18 cellular contexts compared by ENCODE assay signal in genomic region chr11:126452718-126453117, GRCh38.
DNase-seq lines count a peak whose midpoint lies in the region; ATAC-seq, FAIRE-seq and TF ChIP-seq lines count a peak whose summit lies in the region.
"Had no signal": no experiment of that assay in that cellular context is flagged by ENCODE, and none has a peak within 500 bp of the region (broad histone marks: within the 10 kb centered on the region; RNA-seq: fewer than 3 reads in every experiment).

No MANE protein-coding gene starts in this region.

- 0 out of 2 replicates have a peak, but pooled peaks cover 4% of the 10 kb centered on the region for H3K9me2 ChIP-seq in GM23338 (ENCODE audit: insufficient read depth)

- H3K4me2 ChIP-seq in BLaER1 (peak overlapping the region; percentile 72), GM23338 (no peak overlapping the region), neural progenitor cell (peak overlapping the region; percentile 38)
- H3K4me2 ChIP-seq: A549 had no signal

- H4K20me1 ChIP-seq in BLaER1 (no peaks in the 10 kb centered on the region), GM23338 (replicated peaks; ENCODE audit: insufficient read depth) (no peaks in the 10 kb centered on the region), neural progenitor cell (ENCODE audit: low read depth) (no peaks in the 10 kb centered on the region)

- DNase-seq in GM23338 (ENCODE audit: low spot score): peak; percentile 22
- DNase-seq in endodermal cell: no peak
- DNase-seq in neural progenitor cell (ENCODE audit: low spot score): no peak
- no peak for DNase-seq in kidney glomerular epithelial cell (lab: John Stamatoyannopoulos, UW)
- no peak for DNase-seq in frontal cortex (ENCODE audit: low spot score in 2 of 2)
- no peak for DNase-seq in natural killer cell treated with Interleukin-12 subunit alpha and Interleukin-12 subunit beta and Interleukin-15 and Interleukin-18, amount 100 ng/mL, for 72 hours (ENCODE audit: low spot score)
- DNase-seq: NCI-H2029, NCI-H2171, NCI-H510A, NCI-H774, SHP77 treated with DMSO at 0.1 percent for 48 hours had no signal

- no peaks in the 10 kb centered on the region for H3K36me3 ChIP-seq in BLaER1
- H3K36me3 ChIP-seq in GM23338 (ENCODE audit: insufficient read depth): no peaks in the 10 kb centered on the region
- no peaks in the 10 kb centered on the region for H3K36me3 ChIP-seq in endodermal cell (ENCODE audit: control insufficient read depth, insufficient read depth, low read length)
- H3K36me3 ChIP-seq in neural progenitor cell: no peaks in the 10 kb centered on the region

- peak overlapping the region; percentile 71 for H3K27ac ChIP-seq in BLaER1
- H3K27ac ChIP-seq in GM23338 (ENCODE audit: low read depth): no peak overlapping the region
- H3K27ac ChIP-seq in endodermal cell (ENCODE audit: low read depth, low read length): peak overlapping the region; percentile 32
- peak overlapping the region; percentile 29 for H3K27ac ChIP-seq in neural progenitor cell
- H3K27ac ChIP-seq: A549, C4-2B had no signal

- H3K9ac ChIP-seq in BLaER1 (peak overlapping the region; percentile 28; the same call in 1 of the 2 replicates), endodermal cell (ENCODE audit: extremely low read depth, low read length, poor library complexity, severe bottlenecking) (no peak overlapping the region), neural progenitor cell (no peak overlapping the region)

- H3K9me3 Mint-ChIP-seq in GM23338: peaks cover 25% of the 10 kb centered on the region
- H3K9me3 Mint-ChIP-seq in endodermal cell: peaks cover 13% of the 10 kb centered on the region
- H3K9me3 Mint-ChIP-seq in neural progenitor cell: peaks cover 2% of the 10 kb centered on the region
- H3K9me3 Mint-ChIP-seq in natural killer cell treated with Interleukin-12 subunit alpha and Interleukin-12 subunit beta and Interleukin-15 and Interleukin-18, amount 100 ng/mL, for 72 hours: peaks cover 14% of the 10 kb centered on the region

- H3F3A ChIP-seq in GM23338 (replicated peaks; ENCODE audit: low read depth): peaks cover 19% of the 10 kb centered on the region
- H3F3A ChIP-seq in neural progenitor cell (ENCODE audit: low read depth): peaks cover 30% of the 10 kb centered on the region

- no peak overlapping the region for H3K4me3 Mint-ChIP-seq in GM23338
- H3K4me3 Mint-ChIP-seq in endodermal cell: no peak overlapping the region
- H3K4me3 Mint-ChIP-seq in neural progenitor cell: no peak overlapping the region
- no peak overlapping the region for H3K4me3 Mint-ChIP-seq in natural killer cell treated with Interleukin-12 subunit alpha and Interleukin-12 subunit beta and Interleukin-15 and Interleukin-18, amount 100 ng/mL, for 72 hours

- FAIRE-seq in frontal cortex (lab: Jason Lieb, UNC): no peak
- FAIRE-seq: A549, GM12892, RCC 7860 had no signal

- ATAC-seq in GM23338: peak; percentile 79
- no peak for ATAC-seq in natural killer cell treated with Interleukin-12 subunit alpha and Interleukin-12 subunit beta and Interleukin-15 and Interleukin-18, amount 100 ng/mL, for 72 hours
- ATAC-seq: A549, HCT116, SK-N-SH treated with all-trans-retinoic acid at 6 μM for 48 hours had no signal

- H2AFZ ChIP-seq in GM23338 (0 out of 2 replicates have a peak overlapping the region, but pooled peaks have one; percentile 78), neural progenitor cell (replicated peaks) (peak overlapping the region; percentile 57)

- H3K27me3 Mint-ChIP-seq in GM23338 (ENCODE audit: insufficient read depth, low read depth, poor library complexity): peaks cover 22% of the 10 kb centered on the region
- H3K27me3 Mint-ChIP-seq in endodermal cell (ENCODE audit: insufficient read depth): no peaks in the 10 kb centered on the region
- peaks cover 27% of the 10 kb centered on the region for H3K27me3 Mint-ChIP-seq in neural progenitor cell (ENCODE audit: insufficient read depth, low read depth)
- no peaks in the 10 kb centered on the region for H3K27me3 Mint-ChIP-seq in natural killer cell treated with Interleukin-12 subunit alpha and Interleukin-12 subunit beta and Interleukin-15 and Interleukin-18, amount 100 ng/mL, for 72 hours

- no peaks in the 10 kb centered on the region for H3K27me3 ChIP-seq in BLaER1
- H3K27me3 ChIP-seq in GM23338 (ENCODE audit: insufficient read depth): no peaks in the 10 kb centered on the region
- no peaks in the 10 kb centered on the region for H3K27me3 ChIP-seq in endodermal cell (ENCODE audit: control insufficient read depth, insufficient read depth, low read length, poor library complexity, severe bottlenecking)
- H3K27me3 ChIP-seq in neural progenitor cell: no peaks in the 10 kb centered on the region

- no peaks in the 10 kb centered on the region for H3K79me2 ChIP-seq in GM23338 (replicated peaks; ENCODE audit: insufficient read depth)
- H3K79me2 ChIP-seq in neural progenitor cell (ENCODE audit: low read depth): no peaks in the 10 kb centered on the region

- no peak overlapping the region for H3K27ac Mint-ChIP-seq in GM23338
- H3K27ac Mint-ChIP-seq in endodermal cell: no peak overlapping the region
- H3K27ac Mint-ChIP-seq in neural progenitor cell: no peak overlapping the region
- H3K27ac Mint-ChIP-seq in natural killer cell treated with Interleukin-12 subunit alpha and Interleukin-12 subunit beta and Interleukin-15 and Interleukin-18, amount 100 ng/mL, for 72 hours: no peak overlapping the region

- TF ChIP-seq CTCF in GM23338 (conservative IDR thresholded peaks at IDR 0.05; ENCODE audit: low read depth in 2 of 2) (no peak), endodermal cell (conservative IDR thresholded peaks at IDR 0.05) (no peak), neural progenitor cell (IDR thresholded peaks at IDR 0.05) (no peak)

- WGBS in endodermal cell (ENCODE audit: insufficient coverage in 1 of 2, insufficient read length in 1 of 2), 2 experiments: 88 to 92% methylated on average over 2 to 12 of the region's 12 CpGs

- H3K9me3 ChIP-seq in BLaER1 (no peaks in the 10 kb centered on the region), endodermal cell (ENCODE audit: control insufficient read depth, low read length) (no peaks in the 10 kb centered on the region), neural progenitor cell (ENCODE audit: low read depth) (no peaks in the 10 kb centered on the region)
- H3K9me3 ChIP-seq: A549 had no signal

- H3K4me1 Mint-ChIP-seq in GM23338 (peaks cover 9% of the 10 kb centered on the region), endodermal cell (peaks cover 11% of the 10 kb centered on the region), neural progenitor cell (peaks cover 24% of the 10 kb centered on the region)
- H3K4me1 Mint-ChIP-seq in natural killer cell treated with Interleukin-12 subunit alpha and Interleukin-12 subunit beta and Interleukin-15 and Interleukin-18, amount 100 ng/mL, for 72 hours (ENCODE audit: low read depth in 2 of 2): peaks cover 8 to 14% of the 10 kb centered on the region in 2 donors

- H3K4me3 ChIP-seq in BLaER1 (no peak overlapping the region), GM23338 (no peak overlapping the region), endodermal cell (ENCODE audit: low read length) (no peak overlapping the region), neural progenitor cell (no peak overlapping the region)
- H3K4me3 ChIP-seq: A549 had no signal

- H3K36me3 Mint-ChIP-seq in GM23338 (ENCODE audit: low read depth) (peaks cover 13% of the 10 kb centered on the region), endodermal cell (ENCODE audit: low read depth) (no peaks in the 10 kb centered on the region), neural progenitor cell (peaks cover 7% of the 10 kb centered on the region)
- H3K36me3 Mint-ChIP-seq in natural killer cell treated with Interleukin-12 subunit alpha and Interleukin-12 subunit beta and Interleukin-15 and Interleukin-18, amount 100 ng/mL, for 72 hours: peaks cover 6% of the 10 kb centered on the region

- H3K4me1 ChIP-seq in BLaER1: peaks cover 68% of the 10 kb centered on the region
- no peaks in the 10 kb centered on the region for H3K4me1 ChIP-seq in GM23338 (ENCODE audit: insufficient read depth)
- H3K4me1 ChIP-seq in endodermal cell (ENCODE audit: control insufficient read depth, insufficient read depth, low read length): peaks cover 8% of the 10 kb centered on the region
- peaks cover 26% of the 10 kb centered on the region for H3K4me1 ChIP-seq in neural progenitor cell
- H3K4me1 ChIP-seq: A549 had no signal

TF ChIP-seq in GM23338, 12 proteins besides CTCF, POLR2A, EP300 and RAD21 (continues in another document):
- TF ChIP-seq STAT1 (IDR thresholded peaks at IDR 0.05; ENCODE audit: unreplicated experiment): no peak
- TF ChIP-seq ZNF114 (CRISPR knock-in tag; IDR thresholded peaks at IDR 0.05): no peak
- no peak for TF ChIP-seq EZH2phosphoT487 (IDR thresholded peaks at IDR 0.05; ENCODE audit: unreplicated experiment)
- TF ChIP-seq JUNB (IDR thresholded peaks at IDR 0.05; ENCODE audit: unreplicated experiment): no peak
